20 cellular contexts compared by ENCODE assay signal in genomic region chr12:73220951-73221350, GRCh38.
DNase-seq lines count a peak whose midpoint lies in the region; ATAC-seq and TF ChIP-seq lines count a peak whose summit lies in the region.
"Had no signal": no experiment of that assay in that cellular context is flagged by ENCODE, and none has a peak within 500 bp of the region (broad histone marks: within the 10 kb centered on the region; RNA-seq: fewer than 3 reads in every experiment).

No MANE protein-coding gene starts in this region.

- TF ChIP-seq POLR2A in breast epithelium (IDR thresholded peaks at IDR 0.05) (no peak), prostate gland (IDR thresholded peaks at IDR 0.05) (no peak)

- peaks cover 10% of the 10 kb centered on the region for H3K4me1 Mint-ChIP-seq in MCF 10A (ENCODE audit: insufficient read depth, unreplicated experiment)
- H3K4me1 Mint-ChIP-seq: B cell, H9 had no signal

- CTCF ChIA-PET in MCF 10A (lab: Yijun Ruan, JAX): no interaction called here

- H3K27me3 ChIP-seq in breast epithelium (no peaks in the 10 kb centered on the region), prostate gland (replicated peaks; ENCODE audit: insufficient read depth) (no peaks in the 10 kb centered on the region)

- no peak overlapping the region for H3K4me3 ChIP-seq in breast epithelium
- H3K4me3 ChIP-seq in LNCaP clone FGC (ENCODE audit: low read depth, low read length): no peak overlapping the region
- no peak overlapping the region for H3K4me3 ChIP-seq in prostate gland
- H3K4me3 ChIP-seq: GM23248 had no signal

- no peak overlapping the region for H3K27ac Mint-ChIP-seq in MCF 10A (ENCODE audit: low read depth, unreplicated experiment)
- H3K27ac Mint-ChIP-seq: B cell; CD8-positive, alpha-beta T cell; H9 had no signal

- no peak for ATAC-seq in sciatic nerve
- ATAC-seq: CD8-positive, alpha-beta T cell had no signal

- H3K27me3 Mint-ChIP-seq in MCF 10A (ENCODE audit: insufficient read depth, unreplicated experiment): no peaks in the 10 kb centered on the region
- H3K27me3 Mint-ChIP-seq: B cell had no signal

- H3K36me3 Mint-ChIP-seq in MCF 10A (ENCODE audit: insufficient read depth, unreplicated experiment): no peaks in the 10 kb centered on the region
- H3K36me3 Mint-ChIP-seq: CD8-positive, alpha-beta T cell had no signal

- no peaks in the 10 kb centered on the region for H3K36me3 ChIP-seq in breast epithelium
- H3K36me3 ChIP-seq in prostate gland: no peaks in the 10 kb centered on the region

- POLR2A ChIA-PET in MCF 10A (lab: Yijun Ruan, JAX): no interaction called here

- H3K4me3 Mint-ChIP-seq in MCF 10A (ENCODE audit: unreplicated experiment): no peak overlapping the region
- H3K4me3 Mint-ChIP-seq: B cell; CD8-positive, alpha-beta T cell; H9 had no signal

- WGBS in prostate gland: 34% methylated on average over 2 of the region's 2 CpGs

- TF ChIP-seq CTCF in MCF 10A (IDR thresholded peaks at IDR 0.05; ENCODE audit: unreplicated experiment) (no peak), breast epithelium (IDR thresholded peaks at IDR 0.05) (no peak), LNCaP clone FGC (IDR thresholded peaks at IDR 0.05; ENCODE audit: control insufficient read depth, extremely low read depth, insufficient read depth) (no peak), prostate gland (IDR thresholded peaks at IDR 0.05) (no peak)

- H3K9me3 Mint-ChIP-seq in MCF 10A (ENCODE audit: unreplicated experiment): no peaks in the 10 kb centered on the region

- H3K9me3 ChIP-seq in breast epithelium (peaks cover 0 to 5% of the 10 kb centered on the region in 2 donors), prostate gland (no peaks in the 10 kb centered on the region)
- H3K9me3 ChIP-seq: Caco-2 had no signal

- H3K27ac ChIP-seq in breast epithelium (no peak overlapping the region), prostate gland (no peak overlapping the region)
- H3K27ac ChIP-seq: C4-2B, GM23248 had no signal

- DNase-seq in MCF 10A (ENCODE audit: unreplicated experiment) (peak; percentile 68), breast epithelium (ENCODE audit: low spot score in 2 of 2) (no peak), LNCaP clone FGC (ENCODE audit: low read depth) (peak; percentile 85), NCI-H69 (lab: John Stamatoyannopoulos, UW) (peak; percentile 76), prostate gland (ENCODE audit: low spot score) (peak; percentile 39), NCI-H526 (lab: John Stamatoyannopoulos, UW) (no peak), sciatic nerve (ENCODE audit: low spot score) (no peak)
- DNase-seq: Caco-2; CD8-positive, alpha-beta T cell; DMS 273 treated with DMSO at 0.1 percent for 48 hours; GM23248; H9; Karpas-422; NCI-H1417 treated with DMSO at 0.1 percent for 48 hours; NCI-H1694 treated with DMSO at 0.1 percent for 48 hours; NCI-H2107; NCI-H510A; NCI-H748 treated with DMSO at 0.1 percent for 48 hours had no signal

- H3K4me1 ChIP-seq in breast epithelium: no peaks in the 10 kb centered on the region
- no peaks in the 10 kb centered on the region for H3K4me1 ChIP-seq in prostate gland (replicated peaks)
- H3K4me1 ChIP-seq: Caco-2 had no signal

- BruUV-seq in MCF 10A (replicated peaks; lab: Mats Ljungman, UMichigan): no TSS peak

- intact Hi-C loops in MCF 10A (cut with micrococcal nuclease): no loop called here
- intact Hi-C loops in breast epithelium (cut with DNase I; ENCODE audit: low total_unique reads): no loop called here
- intact Hi-C loops in prostate gland (cut with DNase I): no loop called here
- intact Hi-C loops in sciatic nerve (cut with DNase I): no loop called here

Comparison
In these comparisons a context has a peak if more than half of its experiments do, and no peak if none do; other contexts are left out.
1. DNase-seq: peak in MCF 10A (single experiment), LNCaP clone FGC (single experiment), NCI-H69 (single experiment) and prostate gland (single experiment); none in breast epithelium (0 of 2), NCI-H526 (0 of 2) and sciatic nerve (single experiment).